ENCODE assay signal across 1 cellular context in the genomic region with DNA sequence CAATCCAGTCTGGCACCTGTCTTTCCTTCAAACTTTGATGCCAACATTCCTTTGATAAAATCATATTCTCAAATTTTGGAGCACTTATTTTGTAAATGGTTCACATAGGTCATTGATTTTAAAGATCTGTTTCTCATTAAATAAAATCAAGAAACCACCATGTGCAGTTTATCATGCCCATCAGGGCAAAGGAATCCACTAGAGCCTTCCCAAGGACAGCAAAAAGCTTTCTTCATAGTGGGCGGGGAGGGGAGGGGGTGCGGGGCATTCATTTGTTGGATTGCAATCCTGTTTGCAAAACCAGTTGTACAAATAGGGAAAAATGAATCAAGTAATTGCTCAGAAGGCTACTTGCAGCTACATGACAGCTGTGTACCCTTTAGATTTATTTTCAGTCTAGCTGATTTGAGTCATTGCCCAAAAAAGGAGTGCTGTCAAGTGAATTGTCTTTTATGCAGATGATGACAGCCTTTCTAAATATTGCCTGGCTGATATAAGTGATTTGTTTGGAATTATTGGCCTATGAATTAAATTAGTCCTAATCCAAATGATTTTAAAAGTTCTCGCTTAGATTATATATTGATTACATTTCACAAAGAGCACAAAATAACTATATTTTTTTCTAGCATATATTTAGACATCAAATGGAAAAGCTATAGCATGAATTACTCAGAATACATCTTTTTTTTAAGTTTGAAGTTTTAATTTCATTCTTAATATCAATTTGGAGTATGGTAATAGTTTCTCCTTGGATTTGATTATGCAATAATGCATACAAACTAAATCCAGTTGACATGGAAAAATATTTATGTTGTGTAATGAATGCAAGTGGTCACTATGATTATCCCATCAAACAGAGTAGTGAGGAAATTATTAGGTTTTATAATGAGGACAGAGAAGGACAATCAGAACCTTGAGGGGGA.
TF ChIP-seq lines count a peak whose summit lies in the region.

No MANE protein-coding gene starts in this region.

TF ChIP-seq in SK-N-SH treated with all-trans-retinoic acid at 6 μM for 48 hours, 23 proteins besides CTCF, POLR2A, EP300 and RAD21 (continued from another document):
- TF ChIP-seq PPARA (CRISPR knock-in tag; IDR thresholded peaks at IDR 0.05; ENCODE audit: borderline replicate concordance) = no peak
- TF ChIP-seq ZFP30 (CRISPR knock-in tag; IDR thresholded peaks at IDR 0.05) = no peak
- TF ChIP-seq, protein P1, sequence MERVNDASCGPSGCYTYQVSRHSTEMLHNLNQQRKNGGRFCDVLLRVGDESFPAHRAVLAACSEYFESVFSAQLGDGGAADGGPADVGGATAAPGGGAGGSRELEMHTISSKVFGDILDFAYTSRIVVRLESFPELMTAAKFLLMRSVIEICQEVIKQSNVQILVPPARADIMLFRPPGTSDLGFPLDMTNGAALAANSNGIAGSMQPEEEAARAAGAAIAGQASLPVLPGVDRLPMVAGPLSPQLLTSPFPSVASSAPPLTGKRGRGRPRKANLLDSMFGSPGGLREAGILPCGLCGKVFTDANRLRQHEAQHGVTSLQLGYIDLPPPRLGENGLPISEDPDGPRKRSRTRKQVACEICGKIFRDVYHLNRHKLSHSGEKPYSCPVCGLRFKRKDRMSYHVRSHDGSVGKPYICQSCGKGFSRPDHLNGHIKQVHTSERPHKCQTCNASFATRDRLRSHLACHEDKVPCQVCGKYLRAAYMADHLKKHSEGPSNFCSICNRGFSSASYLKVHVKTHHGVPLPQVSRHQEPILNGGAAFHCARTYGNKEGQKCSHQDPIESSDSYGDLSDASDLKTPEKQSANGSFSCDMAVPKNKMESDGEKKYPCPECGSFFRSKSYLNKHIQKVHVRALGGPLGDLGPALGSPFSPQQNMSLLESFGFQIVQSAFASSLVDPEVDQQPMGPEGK (CRISPR knock-in tag; IDR thresholded peaks at IDR 0.05; ENCODE audit: borderline replicate concordance) = peak; percentile 79; the same call in 1 of the 2 replicates
- TF ChIP-seq ARNTL (CRISPR knock-in tag; IDR thresholded peaks at IDR 0.05; ENCODE audit: borderline replicate concordance, low read depth) = no peak
